Comparison of ENCODE assay signal across 7 cellular contexts in genomic region chr6:28648878-28649375, GRCh38.
DNase-seq lines count a peak whose midpoint lies in the region; ATAC-seq and TF ChIP-seq lines count a peak whose summit lies in the region.

No MANE protein-coding gene starts in this region.

- H3K4me1 ChIP-seq in esophagus muscularis mucosa (peaks cover 0 to 15% (median 11%) of the 10 kb centered on the region in 4 donors), skeletal muscle tissue (ENCODE audit: control insufficient read depth in 3 of 3, insufficient read depth in 3 of 3, low read length in 3 of 3) (no peaks in the 10 kb centered on the region)

- intact Hi-C loops in esophagus muscularis mucosa (cut with DNase I) = no loop called here

- no peak overlapping the region for H3K9ac ChIP-seq in skeletal muscle tissue (ENCODE audit: low read depth in 1 of 3, low read length in 3 of 3)

- TF ChIP-seq CTCF in GM12875 (IDR thresholded peaks at IDR 0.05; ENCODE audit: borderline replicate concordance, insufficient read depth, low read depth, low read length) (no peak), esophagus muscularis mucosa (IDR thresholded peaks at IDR 0.05) (no peak)

- no peak for TF ChIP-seq POLR2A in esophagus muscularis mucosa (IDR thresholded peaks at IDR 0.05; ENCODE audit: low read depth)

- H3K36me3 ChIP-seq in esophagus muscularis mucosa = no peaks in the 10 kb centered on the region
- no peaks in the 10 kb centered on the region for H3K36me3 ChIP-seq in skeletal muscle tissue (ENCODE audit: control insufficient read depth in 3 of 3, insufficient read depth in 3 of 3, low read length in 3 of 3)

- TF ChIP-seq EP300 in esophagus muscularis mucosa (IDR thresholded peaks at IDR 0.05) = no peak

- no peak for ATAC-seq in GM21526 (IDR thresholded peaks at IDR 0.05; ENCODE audit: low FRiP score, unreplicated experiment)
- no peak for ATAC-seq in HG03439 (IDR thresholded peaks at IDR 0.05; ENCODE audit: unreplicated experiment)

- H3K27me3 ChIP-seq in esophagus muscularis mucosa (peaks cover 0 to 66% (median 10%) of the 10 kb centered on the region in 4 donors), skeletal muscle tissue (ENCODE audit: control insufficient read depth in 3 of 3, insufficient read depth in 3 of 3, low read length in 3 of 3) (peaks cover 5 to 15% (median 7%) of the 10 kb centered on the region in 3 donors)

- peak; percentile 75 for DNase-seq in OCI-M1 (lab: John Stamatoyannopoulos, UW)
- DNase-seq in esophagus muscularis mucosa (ENCODE audit: extremely low spot score) = no peak
- DNase-seq in activated CD8-positive, alpha-beta memory T cell treated with anti-CD3 and anti-CD28 coated beads for 24 hours = no peak

- 8% methylated on average over 10 of the region's 10 CpGs for WGBS in esophagus muscularis mucosa

- H3K9me3 ChIP-seq in esophagus muscularis mucosa = no peaks in the 10 kb centered on the region
- no peaks in the 10 kb centered on the region for H3K9me3 ChIP-seq in skeletal muscle tissue (ENCODE audit: control insufficient read depth in 3 of 3, low read length in 3 of 3)

- H3K4me3 ChIP-seq in GM12875 (ENCODE audit: low read depth, low read length) (peak overlapping the region; percentile 43), esophagus muscularis mucosa (peak overlapping the region; percentile 31 to 51 (median 35)), skeletal muscle tissue (ENCODE audit: low read length in 3 of 3) (peak overlapping the region in 2 of 3 donors; percentile 50 to 71)

- H3K27ac ChIP-seq in esophagus muscularis mucosa (replicated peaks in 1 of 4) (no peak overlapping the region), skeletal muscle tissue (ENCODE audit: low read depth, low read length) (no peak overlapping the region)
